Comparison of ENCODE assay signal across 2 cellular contexts in the genomic region with DNA sequence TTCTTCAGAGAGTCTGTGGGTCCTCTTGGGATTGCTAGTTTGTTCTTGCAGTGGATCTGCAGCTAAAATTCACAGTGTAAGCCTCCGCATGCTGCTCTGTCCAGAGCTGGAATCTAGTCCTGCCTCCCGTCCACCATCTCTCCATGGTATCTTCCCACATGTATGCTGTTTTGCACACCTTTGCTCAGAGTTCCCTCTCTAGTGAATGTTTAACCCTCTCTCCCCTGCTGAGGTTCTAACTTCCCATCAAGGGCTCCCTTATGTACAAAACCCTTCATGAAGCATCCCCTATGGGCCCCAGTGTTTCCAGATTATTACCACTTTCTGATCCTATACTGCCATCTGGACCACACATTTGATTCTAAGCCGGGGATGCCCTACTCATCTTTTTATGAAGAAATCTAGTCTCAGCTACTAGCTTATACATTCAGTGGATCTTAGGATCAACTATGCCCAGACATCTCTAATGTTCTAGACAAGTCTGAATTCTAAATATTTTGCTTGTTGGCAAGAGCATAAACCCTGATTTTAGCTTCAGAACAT.
TF ChIP-seq lines count a peak whose summit lies in the region.

No MANE protein-coding gene starts in this region.

TF ChIP-seq in HCT116, 20 proteins besides CTCF, POLR2A, EP300 and RAD21:
- TF ChIP-seq, protein P1, sequence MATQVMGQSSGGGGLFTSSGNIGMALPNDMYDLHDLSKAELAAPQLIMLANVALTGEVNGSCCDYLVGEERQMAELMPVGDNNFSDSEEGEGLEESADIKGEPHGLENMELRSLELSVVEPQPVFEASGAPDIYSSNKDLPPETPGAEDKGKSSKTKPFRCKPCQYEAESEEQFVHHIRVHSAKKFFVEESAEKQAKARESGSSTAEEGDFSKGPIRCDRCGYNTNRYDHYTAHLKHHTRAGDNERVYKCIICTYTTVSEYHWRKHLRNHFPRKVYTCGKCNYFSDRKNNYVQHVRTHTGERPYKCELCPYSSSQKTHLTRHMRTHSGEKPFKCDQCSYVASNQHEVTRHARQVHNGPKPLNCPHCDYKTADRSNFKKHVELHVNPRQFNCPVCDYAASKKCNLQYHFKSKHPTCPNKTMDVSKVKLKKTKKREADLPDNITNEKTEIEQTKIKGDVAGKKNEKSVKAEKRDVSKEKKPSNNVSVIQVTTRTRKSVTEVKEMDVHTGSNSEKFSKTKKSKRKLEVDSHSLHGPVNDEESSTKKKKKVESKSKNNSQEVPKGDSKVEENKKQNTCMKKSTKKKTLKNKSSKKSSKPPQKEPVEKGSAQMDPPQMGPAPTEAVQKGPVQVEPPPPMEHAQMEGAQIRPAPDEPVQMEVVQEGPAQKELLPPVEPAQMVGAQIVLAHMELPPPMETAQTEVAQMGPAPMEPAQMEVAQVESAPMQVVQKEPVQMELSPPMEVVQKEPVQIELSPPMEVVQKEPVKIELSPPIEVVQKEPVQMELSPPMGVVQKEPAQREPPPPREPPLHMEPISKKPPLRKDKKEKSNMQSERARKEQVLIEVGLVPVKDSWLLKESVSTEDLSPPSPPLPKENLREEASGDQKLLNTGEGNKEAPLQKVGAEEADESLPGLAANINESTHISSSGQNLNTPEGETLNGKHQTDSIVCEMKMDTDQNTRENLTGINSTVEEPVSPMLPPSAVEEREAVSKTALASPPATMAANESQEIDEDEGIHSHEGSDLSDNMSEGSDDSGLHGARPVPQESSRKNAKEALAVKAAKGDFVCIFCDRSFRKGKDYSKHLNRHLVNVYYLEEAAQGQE (IDR thresholded peaks at IDR 0.05; ENCODE audit: low read depth), result no peak
- TF ChIP-seq, protein P2, sequence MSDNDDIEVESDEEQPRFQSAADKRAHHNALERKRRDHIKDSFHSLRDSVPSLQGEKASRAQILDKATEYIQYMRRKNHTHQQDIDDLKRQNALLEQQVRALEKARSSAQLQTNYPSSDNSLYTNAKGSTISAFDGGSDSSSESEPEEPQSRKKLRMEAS (IDR thresholded peaks at IDR 0.05), result no peak
- TF ChIP-seq, protein P3, sequence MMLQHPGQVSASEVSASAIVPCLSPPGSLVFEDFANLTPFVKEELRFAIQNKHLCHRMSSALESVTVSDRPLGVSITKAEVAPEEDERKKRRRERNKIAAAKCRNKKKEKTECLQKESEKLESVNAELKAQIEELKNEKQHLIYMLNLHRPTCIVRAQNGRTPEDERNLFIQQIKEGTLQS (IDR thresholded peaks at IDR 0.05), result no peak
- no peak for TF ChIP-seq TCF7L2 (IDR thresholded peaks at IDR 0.05; ENCODE audit: borderline replicate concordance, extremely low read depth, insufficient read depth, insufficient read length)
- TF ChIP-seq SP1 (IDR thresholded peaks at IDR 0.05; ENCODE audit: low read depth), result no peak
- no peak for TF ChIP-seq EZH2phosphoT487 (IDR thresholded peaks at IDR 0.05; ENCODE audit: borderline replicate concordance)
- TF ChIP-seq POLR2AphosphoS5 (IDR thresholded peaks at IDR 0.05; ENCODE audit: low read depth, low read length), result no peak
- no peak for TF ChIP-seq CBX3 (IDR thresholded peaks at IDR 0.05; ENCODE audit: low read depth)

TF ChIP-seq in K562, 482 proteins besides CTCF, POLR2A, EP300 and RAD21 (continued from another document):
- TF ChIP-seq, protein P4, sequence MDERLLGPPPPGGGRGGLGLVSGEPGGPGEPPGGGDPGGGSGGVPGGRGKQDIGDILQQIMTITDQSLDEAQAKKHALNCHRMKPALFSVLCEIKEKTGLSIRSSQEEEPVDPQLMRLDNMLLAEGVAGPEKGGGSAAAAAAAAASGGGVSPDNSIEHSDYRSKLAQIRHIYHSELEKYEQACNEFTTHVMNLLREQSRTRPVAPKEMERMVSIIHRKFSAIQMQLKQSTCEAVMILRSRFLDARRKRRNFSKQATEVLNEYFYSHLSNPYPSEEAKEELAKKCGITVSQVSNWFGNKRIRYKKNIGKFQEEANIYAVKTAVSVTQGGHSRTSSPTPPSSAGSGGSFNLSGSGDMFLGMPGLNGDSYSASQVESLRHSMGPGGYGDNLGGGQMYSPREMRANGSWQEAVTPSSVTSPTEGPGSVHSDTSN (CRISPR knock-in tag; IDR thresholded peaks at IDR 0.05; ENCODE audit: low read depth), result no peak
- TF ChIP-seq, protein P4 (tag; conservative IDR thresholded peaks at IDR 0.05; ENCODE audit: low read depth), result no peak
TF ChIP-seq in K562: peak in this region for 0.
